In genomic region chr6:123565529-123565928, GRCh38 we compare ENCODE assay signal across 2 cellular contexts.
TF ChIP-seq lines count a peak whose summit lies in the region.

No MANE protein-coding gene starts in this region.

TF ChIP-seq in GM23338, 12 proteins besides CTCF, POLR2A, EP300 and RAD21:
- TF ChIP-seq EZH2 (IDR thresholded peaks at IDR 0.05; ENCODE audit: low read depth, unreplicated experiment) (no peak), ZNF331 (CRISPR knock-in tag; IDR thresholded peaks at IDR 0.05; ENCODE audit: low read depth) (no peak), EZH2phosphoT487 (IDR thresholded peaks at IDR 0.05; ENCODE audit: unreplicated experiment) (no peak), CREB1 (CRISPR knock-in tag; IDR thresholded peaks at IDR 0.05; ENCODE audit: low read depth) (no peak), ETS1 (IDR thresholded peaks at IDR 0.05) (no peak), ZNF462 (CRISPR knock-in tag; IDR thresholded peaks at IDR 0.05) (no peak), JUNB (IDR thresholded peaks at IDR 0.05; ENCODE audit: unreplicated experiment) (no peak), NANOG (IDR thresholded peaks at IDR 0.05; ENCODE audit: borderline replicate concordance) (no peak), STAT1 (IDR thresholded peaks at IDR 0.05; ENCODE audit: unreplicated experiment) (no peak), POLR2AphosphoS5 (IDR thresholded peaks at IDR 0.05; ENCODE audit: low read depth) (no peak; the same call in 1 of the 2 replicates), REST (IDR thresholded peaks at IDR 0.05; ENCODE audit: unreplicated experiment) (no peak), ZNF114 (CRISPR knock-in tag; IDR thresholded peaks at IDR 0.05) (no peak)

TF ChIP-seq in H1, 55 proteins besides CTCF, POLR2A, EP300 and RAD21:
- TF ChIP-seq NRF1 (IDR thresholded peaks at IDR 0.05; ENCODE audit: low read depth, low read length) (no peak), FOSL1 (IDR thresholded peaks at IDR 0.05; ENCODE audit: insufficient read depth, low read depth, low read length) (no peak), NANOG (IDR thresholded peaks at IDR 0.05; ENCODE audit: insufficient read depth, low read depth, low read length, poor library complexity, severe bottlenecking) (no peak), BCL11A (IDR thresholded peaks at IDR 0.05; ENCODE audit: low read depth in 2 of 2, low read length in 2 of 2) (no peak), SUZ12 (IDR thresholded peaks at IDR 0.05; ENCODE audit: low read length) (no peak), KDM5A (IDR thresholded peaks at IDR 0.05; ENCODE audit: low read length) (no peak), GABPA (IDR thresholded peaks at IDR 0.05; ENCODE audit: borderline replicate concordance, insufficient read depth, low read length) (no peak), CHD7 (IDR thresholded peaks at IDR 0.05; ENCODE audit: insufficient replicate concordance, low read length) (no peak), ATF3 (IDR thresholded peaks at IDR 0.05; ENCODE audit: insufficient read depth, low read depth, low read length) (no peak), SP1 (IDR thresholded peaks at IDR 0.05; ENCODE audit: low read depth, low read length) (no peak), GTF2F1 (IDR thresholded peaks at IDR 0.05; ENCODE audit: borderline replicate concordance, low read depth, low read length) (no peak), MAFK (IDR thresholded peaks at IDR 0.05; ENCODE audit: low read depth, low read length) (no peak)
TF ChIP-seq in H1: peak in this region for 0.
